Comparison of ENCODE assay signal across 18 cellular contexts in the genomic region with DNA sequence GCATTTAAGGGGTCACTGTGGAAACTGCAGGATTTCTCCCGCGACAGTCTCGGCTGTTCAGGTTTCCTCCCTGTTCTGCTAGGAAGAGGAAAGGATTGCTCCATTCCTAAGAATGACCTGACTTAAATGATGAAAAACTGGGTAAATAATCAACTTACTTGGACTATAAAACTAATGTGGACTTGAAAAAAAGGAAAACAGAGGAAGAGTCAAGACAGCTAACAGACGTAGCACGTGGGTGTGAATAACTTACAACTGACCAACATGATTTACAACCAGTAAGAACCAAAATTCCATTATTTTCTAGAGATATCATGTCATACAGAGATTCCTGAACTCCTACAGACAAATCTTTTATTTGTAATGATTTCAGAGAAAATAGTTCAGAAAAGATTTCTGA.
"Had no signal": no experiment of that assay in that cellular context is flagged by ENCODE, and none has a peak within 500 bp of the region (broad histone marks: within the 10 kb centered on the region; RNA-seq: fewer than 3 reads in every experiment).

No MANE protein-coding gene starts in this region.

- ATAC-seq: activated CD4-positive, alpha-beta T cell treated with anti-CD3 and anti-CD28 coated beads for 36 hours; esophagus mucosa; left colon; lower lobe of right lung had no signal

- H3K4me3 ChIP-seq: lower lobe of right lung, right atrium auricular region, tibial artery had no signal

- DNase-seq: activated B cell treated with CpG ODN at 0.5 μM for 24 hours; activated CD4-positive, alpha-beta T cell treated with anti-CD3 and anti-CD28 coated beads for 36 hours; activated CD4-positive, alpha-beta T cell treated with anti-CD3 and anti-CD28 coated beads, Interleukin-2, amount 50 U/mL, for 4 hours; activated effector memory CD4-positive, alpha-beta T cell treated with anti-CD3 and anti-CD28 coated beads, Interleukin-2, amount 50 U/mL, for 16 hours; activated naive CD4-positive, alpha-beta T cell treated with anti-CD3 and anti-CD28 coated beads, Interleukin-2, amount 10 ng/mL, durations not matched to agents 7 days and 5 days; anterior cingulate cortex; dermis blood vessel endothelial cell; effector memory CD4-positive, alpha-beta T cell; hippocampal formation; left colon; lower lobe of right lung; naive B cell; occipital lobe; stimulated activated CD4-positive, alpha-beta T cell treated with anti-CD3 and anti-CD28 coated beads, Interleukin-12 subunit alpha, Interleukin-12 subunit beta, amount 100 ng/mL, for 4 hours; T-helper 9 cell; tibial artery had no signal

- H3K4me1 ChIP-seq: lower lobe of right lung, right atrium auricular region, tibial artery had no signal

- H3K36me3 ChIP-seq: lower lobe of right lung, right atrium auricular region, tibial artery had no signal

- H3K27me3 ChIP-seq: right atrium auricular region, tibial artery had no signal

- H3K9me3 ChIP-seq: lower lobe of right lung, right atrium auricular region, tibial artery had no signal

- H3K27ac ChIP-seq: lower lobe of right lung, right atrium auricular region, tibial artery had no signal
